8 cellular contexts compared by ENCODE assay signal in the genomic region with DNA sequence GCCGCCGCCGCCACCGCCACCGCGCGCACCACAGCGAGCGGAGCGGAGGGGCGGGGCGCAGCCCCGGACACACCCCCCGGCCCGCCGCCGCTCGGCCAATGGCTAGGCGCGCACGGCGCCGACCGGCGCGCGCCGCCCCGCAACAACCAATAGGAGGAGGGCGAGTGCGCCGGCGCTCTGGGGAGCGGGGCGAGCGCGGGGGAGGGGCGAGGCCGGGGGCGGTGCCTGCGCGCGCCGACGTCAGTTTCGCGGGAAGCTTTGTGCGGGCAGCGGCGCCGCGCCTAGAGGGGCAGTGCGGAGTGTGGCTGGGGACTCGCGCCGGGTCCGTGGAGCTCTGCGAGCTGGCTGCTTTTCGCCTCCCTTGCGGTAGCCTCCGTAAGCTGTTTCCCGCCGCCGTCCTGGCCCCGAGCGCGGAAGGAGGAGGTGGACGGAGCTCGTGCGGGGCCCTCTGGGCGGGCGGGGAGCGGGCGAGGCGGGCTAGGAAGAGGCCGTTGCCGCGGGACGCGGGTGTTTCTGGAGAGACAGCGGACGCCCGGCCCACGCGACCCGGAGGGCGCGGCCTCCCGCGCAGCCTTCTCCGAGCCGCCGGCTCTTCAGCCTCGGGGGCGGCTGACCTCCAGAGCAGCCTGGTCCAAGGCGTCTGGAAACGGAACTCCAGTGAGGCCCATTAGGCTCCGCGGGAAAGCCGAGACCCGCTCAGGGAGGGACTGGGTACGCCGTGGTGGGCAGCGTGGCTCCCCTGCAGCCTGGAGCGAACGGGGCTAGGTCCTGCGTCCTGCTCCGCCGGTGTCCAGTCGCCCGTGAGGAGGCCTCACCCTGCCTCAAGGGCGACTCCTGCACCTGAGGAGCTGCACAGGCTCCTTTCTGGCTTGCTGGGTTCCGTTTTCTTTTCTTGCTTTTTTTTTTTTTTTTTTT. TPM values are rescaled to one million over a fixed set of nuclear protein-coding genes. Genes with fewer than 3 reads are reported as not detected.
DNase-seq lines count a peak whose midpoint lies in the region; ATAC-seq and TF ChIP-seq lines count a peak whose summit lies in the region.

A gene (minus strand): TSS at position 44 of the 915 bp plus-strand sequence. CDS start 249 bp downstream, outside the sequence.

- H3K36me3 Mint-ChIP-seq in endodermal cell (ENCODE audit: low read depth) (peaks cover 28% of the 10 kb centered on the region), mesothelial cell of epicardium (peaks cover 10% of the 10 kb centered on the region)

- peak within 1 kb of the TSS; percentile 70 for H3K27ac ChIP-seq in endodermal cell (ENCODE audit: low read depth, low read length)

- peak within 1 kb of the TSS; percentile 89 for H3K4me3 ChIP-seq in endodermal cell (ENCODE audit: low read length)

- H3K27me3 Mint-ChIP-seq in endodermal cell (ENCODE audit: insufficient read depth) (no peaks in the 10 kb centered on the region), mesothelial cell of epicardium (ENCODE audit: low read depth) (no peaks in the 10 kb centered on the region)

- peak within 1 kb of the TSS; percentile 60 for H3K9ac ChIP-seq in endodermal cell (ENCODE audit: extremely low read depth, low read length, poor library complexity, severe bottlenecking)

- WGBS in endodermal cell (ENCODE audit: insufficient coverage in 1 of 2, insufficient read length in 1 of 2), 2 experiments: 1% methylated on average over 18 to 113 of the region's 113 CpGs

- peaks cover 11% of the 10 kb centered on the region for H3K4me1 Mint-ChIP-seq in endodermal cell
- peaks cover 9% of the 10 kb centered on the region for H3K4me1 Mint-ChIP-seq in mesothelial cell of epicardium

- peaks cover 10% of the 10 kb centered on the region for H3K4me1 ChIP-seq in endodermal cell (ENCODE audit: control insufficient read depth, insufficient read depth, low read length)

- no peaks in the 10 kb centered on the region for H3K9me3 ChIP-seq in endodermal cell (ENCODE audit: control insufficient read depth, low read length)

- peak within 1 kb of the TSS; percentile 77 for H3K4me3 Mint-ChIP-seq in endodermal cell
- H3K4me3 Mint-ChIP-seq in mesothelial cell of epicardium: peak within 1 kb of the TSS; percentile 98

- H3K36me3 ChIP-seq in endodermal cell (ENCODE audit: control insufficient read depth, insufficient read depth, low read length): peaks cover 32% of the 10 kb centered on the region

- H3K9me3 Mint-ChIP-seq in endodermal cell (no peaks in the 10 kb centered on the region), mesothelial cell of epicardium (no peaks in the 10 kb centered on the region)

- peak; percentile 67 for DNase-seq in CMK (ENCODE audit: low read depth)
- peak; percentile 58 for DNase-seq in HT1080 (ENCODE audit: low read depth)
- peak; percentile 93 for DNase-seq in NOMO-1 treated with dmso at 0.1 percent for 144 hours (lab: John Stamatoyannopoulos, UW; ENCODE audit: unreplicated experiment)
- DNase-seq in activated CD8-positive, alpha-beta memory T cell treated with anti-CD3 and anti-CD28 coated beads for 4 hours (ENCODE audit: low read depth in 2 of 2): peak; percentile 75 to 78
- peak; percentile 94 for DNase-seq in endodermal cell
- peak; percentile 89 to 96 for DNase-seq in mesothelial cell of epicardium (ENCODE audit: low spot score in 2 of 2, unreplicated experiment in 2 of 2)
- DNase-seq in stimulated activated CD8-positive, alpha-beta memory T cell treated with anti-CD3 and anti-CD28 coated beads, Interleukin-15, amount 100 ng/mL, for 4 hours (ENCODE audit: low read depth in 2 of 2): peak; percentile 66 to 80

- peak; percentile 84 for ATAC-seq in GM21360 (IDR thresholded peaks at IDR 0.05; ENCODE audit: unreplicated experiment)

- no peaks in the 10 kb centered on the region for H3K27me3 ChIP-seq in endodermal cell (ENCODE audit: control insufficient read depth, insufficient read depth, low read length, poor library complexity, severe bottlenecking)

- TF ChIP-seq CTCF in endodermal cell (conservative IDR thresholded peaks at IDR 0.05): peak; percentile 10
- no peak for TF ChIP-seq CTCF in mesothelial cell of epicardium (IDR thresholded peaks at IDR 0.05; ENCODE audit: unreplicated experiment)

- H3K27ac Mint-ChIP-seq in endodermal cell (peak within 1 kb of the TSS; percentile 97), mesothelial cell of epicardium (peak within 1 kb of the TSS; percentile 98)

RNA-seq across cellular contexts. Expression of the gene that starts here (rescaled TPM):
- total RNA-seq in HT1080 (2014; rRNA removed; shearing (Covaris generic)): 44.0 and 46.8 TPM in 2 replicates
- polyA plus RNA-seq in HT1080 (2015; cell fraction: cytosol; rRNA removed): 26.3 and 35.8 TPM in 2 replicates
- 40.9 and 44.5 TPM in 2 replicates for polyA plus RNA-seq in HT1080 (2015; cell fraction: nucleus; rRNA removed)
- total RNA-seq in endodermal cell (10 to 100 TPM; 47.8 to 51.0 TPM), mesothelial cell of epicardium (31.1 to 33.2 TPM (median 31.9 TPM) in 3 replicates)
- polyA plus RNA-seq in endodermal cell (2013, experiment 1 of 2): 42.9 TPM
- 39.3 TPM for polyA plus RNA-seq in endodermal cell (2013, experiment 2 of 2)

Comparison
In these comparisons a context has a peak if more than half of its experiments do, and no peak if none do; other contexts are left out.
1. Peak in every context shown above with its lines: DNase-seq, ATAC-seq, H3K4me3 ChIP-seq and H3K27ac ChIP-seq.